In genomic region chr13:31681133-31681532, GRCh38 we compare ENCODE assay signal across 1 cellular context.
A peak's percentile ranks its signal among the peaks of the same experiment; 100 is the strongest.
TF ChIP-seq lines count a peak whose summit lies in the region.

No MANE protein-coding gene starts in this region.

TF ChIP-seq in SK-N-SH, 30 proteins besides CTCF, POLR2A, EP300 and RAD21 (continued from another document):
- TF ChIP-seq PBX3 (IDR thresholded peaks at IDR 0.05) (no peak), MAX (IDR thresholded peaks at IDR 0.05; ENCODE audit: low read depth) (no peak), GATA2 (CRISPR knock-in tag; IDR thresholded peaks at IDR 0.05) (peak; percentile 10; the same call in 1 of the 2 replicates)
